Comparison of ENCODE assay signal across 10 cellular contexts in genomic region chr3:185316740-185317407, GRCh38. TPM values are rescaled to one million over a fixed set of nuclear protein-coding genes. Genes with fewer than 3 reads are reported as not detected.
DNase-seq lines count a peak whose midpoint lies in the region; ATAC-seq and TF ChIP-seq lines count a peak whose summit lies in the region.
"Had no signal": no experiment of that assay in that cellular context is flagged by ENCODE, and none has a peak within 500 bp of the region (broad histone marks: within the 10 kb centered on the region; RNA-seq: fewer than 3 reads in every experiment).

No MANE protein-coding gene starts in this region.

- ATAC-seq in natural killer cell: no peak

- peaks cover 3 to 20% of the 10 kb centered on the region in 2 donors for H3K4me1 ChIP-seq in duodenal mucosa (ENCODE audit: control insufficient read depth in 1 of 2, insufficient read depth in 2 of 2, low read length in 2 of 2)
- H3K4me1 ChIP-seq in muscle layer of duodenum (ENCODE audit: control insufficient read depth in 1 of 2, insufficient read depth in 2 of 2, low read length in 2 of 2): peaks cover 0 to 7% of the 10 kb centered on the region in 2 donors

- H3K4me3 ChIP-seq in duodenal mucosa (ENCODE audit: low read depth in 1 of 2, low read length in 2 of 2) (peak overlapping the region in 1 of 2 donors; percentile 18), muscle layer of duodenum (ENCODE audit: low read depth in 1 of 2, low read length in 2 of 2) (peak overlapping the region in 1 of 2 donors; percentile 9)

- in situ Hi-C loops in Caki2 (cut with HindIII; ENCODE audit: low pct_unique_long_range_greater_than_20kb, low sequenced_read_pairs): no loop called here

- no peaks in the 10 kb centered on the region for H3K36me3 Mint-ChIP-seq in natural killer cell

- H3K27ac ChIP-seq in duodenal mucosa (ENCODE audit: low read depth, low read length): peak overlapping the region; percentile 7
- H3K27ac ChIP-seq in muscle layer of duodenum (ENCODE audit: low read length): peak overlapping the region; percentile 56

- H3K4me3 Mint-ChIP-seq in natural killer cell: no peak overlapping the region

- no peak for TF ChIP-seq CTCF in natural killer cell (IDR thresholded peaks at IDR 0.05)

- no peaks in the 10 kb centered on the region for H3K27me3 Mint-ChIP-seq in natural killer cell (ENCODE audit: low read depth in 2 of 2)

- H3K9me3 Mint-ChIP-seq in natural killer cell: no peaks in the 10 kb centered on the region

- H3K9me3 ChIP-seq in duodenal mucosa (ENCODE audit: control insufficient read depth in 1 of 2, low read length in 2 of 2) (no peaks in the 10 kb centered on the region), muscle layer of duodenum (ENCODE audit: control insufficient read depth in 1 of 2, low read length in 2 of 2) (no peaks in the 10 kb centered on the region)

- H3K27ac Mint-ChIP-seq in natural killer cell: no peak overlapping the region

- intact Hi-C loops in natural killer cell (cut with micrococcal nuclease): no loop called here

- H3K9ac ChIP-seq in duodenal mucosa (ENCODE audit: low read depth in 1 of 2, low read length in 2 of 2): no peak overlapping the region

- H3K27me3 ChIP-seq in duodenal mucosa (ENCODE audit: control insufficient read depth in 1 of 2, insufficient read depth in 2 of 2, low read length in 2 of 2) (no peaks in the 10 kb centered on the region), muscle layer of duodenum (ENCODE audit: low read depth, low read length) (no peaks in the 10 kb centered on the region)

- H3K36me3 ChIP-seq in duodenal mucosa (ENCODE audit: control insufficient read depth in 1 of 2, insufficient read depth in 2 of 2, low read length in 2 of 2) (no peaks in the 10 kb centered on the region), muscle layer of duodenum (ENCODE audit: control insufficient read depth in 1 of 2, insufficient read depth in 2 of 2, low read length in 2 of 2) (no peaks in the 10 kb centered on the region)

- DNase-seq in Caki2 (ENCODE audit: low read depth) (peak; percentile 28), NOMO-1 treated with DMSO at 0.1 percent for 48 hours (lab: John Stamatoyannopoulos, UW; ENCODE audit: unreplicated experiment) (peak; percentile 95), globus pallidus (ENCODE audit: low spot score) (no peak), natural killer cell (no peak), SK-N-DZ (ENCODE audit: low spot score) (no peak)
- DNase-seq in stimulated activated naive CD4-positive, alpha-beta T cell treated with Interleukin-2 at 50 U/mL for 16 hours (lab: John Stamatoyannopoulos, UW): no peak
- DNase-seq: C1 segment of cervical spinal cord, NCI-H748 treated with DMSO at 0.1 percent for 48 hours had no signal

- no peaks in the 10 kb centered on the region for H3K4me1 Mint-ChIP-seq in natural killer cell

RNA-seq across cellular contexts. Expression of gene MAP3K13, which starts 46.1 kb away (rescaled TPM):
- total RNA-seq in Caki2 (2014; rRNA removed; shearing (Covaris generic); ENCODE audit: low replicate concordance): 16.9 and 20.6 TPM in 2 replicates
- 10 to 100 TPM in 1 of 3 donors, 1 to 10 TPM in 2; 3.3 to 11.8 (median 9.8) TPM for total RNA-seq in natural killer cell
- 34.4 and 39.0 TPM in 2 replicates for polyA plus RNA-seq in SK-N-DZ (2014; cell fraction: cytosol; rRNA removed)
- polyA plus RNA-seq in SK-N-DZ (2014; cell fraction: nucleus; rRNA removed): 6.9 and 10.4 TPM in 2 replicates

Comparison
In these comparisons a context has a peak if more than half of its experiments do, and no peak if none do; other contexts are left out.
1. DNase-seq: peak in Caki2 (single experiment) and NOMO-1 treated with DMSO at 0.1 percent for 48 hours (single experiment); none in globus pallidus (single experiment), stimulated activated naive CD4-positive, alpha-beta T cell treated with Interleukin-2 at 50 U/mL for 16 hours (single experiment), natural killer cell (single experiment) and SK-N-DZ (single experiment).